ENCODE assay signal across 8 cellular contexts in genomic region chr7:106959753-106960152, GRCh38.
DNase-seq lines count a peak whose midpoint lies in the region; ATAC-seq and TF ChIP-seq lines count a peak whose summit lies in the region.

No MANE protein-coding gene starts in this region.

- POLR2A ChIA-PET in activated CD8-positive, alpha-beta T cell treated with anti-CD3 and anti-CD28 coated beads, Interleukin-2, amount 10 ng/mL, durations not matched to agents 7 days and 5 days (lab: Charles Lee), result no interaction called here

- H3K79me1 ChIP-seq in neuronal stem cell (ENCODE audit: low read depth, low read length), result no peaks in the 10 kb centered on the region

- H3K14ac ChIP-seq in neuronal stem cell (ENCODE audit: low read length), result no peak overlapping the region

- peaks cover 0 to 2% of the 10 kb centered on the region in 2 donors for H3K9me3 ChIP-seq in neuronal stem cell (replicated peaks in 1 of 2; ENCODE audit: control insufficient read depth in 2 of 2, insufficient read depth in 1 of 2, low read depth in 1 of 2, low read length in 2 of 2)
- no peaks in the 10 kb centered on the region for H3K9me3 ChIP-seq in gastroesophageal sphincter

- H3K4me1 Mint-ChIP-seq in activated CD8-positive, alpha-beta T cell treated with anti-CD3 and anti-CD28 coated beads, Interleukin-2, amount 10 ng/mL, durations not matched to agents 7 days and 5 days (ENCODE audit: low read depth), result no peaks in the 10 kb centered on the region

- H3K9ac ChIP-seq in neuronal stem cell (ENCODE audit: low read depth, low read length, poor library complexity), result peak overlapping the region; percentile 27

- no peak overlapping the region for H3K4me3 ChIP-seq in neuronal stem cell (ENCODE audit: low read length in 2 of 2)
- H3K4me3 ChIP-seq in gastroesophageal sphincter, result no peak overlapping the region

- H3K4me1 ChIP-seq in neuronal stem cell (ENCODE audit: control insufficient read depth in 2 of 2, insufficient read depth in 1 of 2, low read depth in 1 of 2, low read length in 2 of 2), result no peaks in the 10 kb centered on the region
- H3K4me1 ChIP-seq in gastroesophageal sphincter, result no peaks in the 10 kb centered on the region

- no peak overlapping the region for H2AFZ ChIP-seq in neuronal stem cell (ENCODE audit: low read length)

- H3K36me3 ChIP-seq in neuronal stem cell (replicated peaks in 1 of 2; ENCODE audit: control insufficient read depth in 2 of 2, insufficient read depth in 2 of 2, low read length in 2 of 2), result no peaks in the 10 kb centered on the region
- no peaks in the 10 kb centered on the region for H3K36me3 ChIP-seq in gastroesophageal sphincter

- no peak overlapping the region for H2AK5ac ChIP-seq in neuronal stem cell (ENCODE audit: low read depth, low read length)

- no peak for TF ChIP-seq EP300 in gastroesophageal sphincter (IDR thresholded peaks at IDR 0.05)

- H2BK5ac ChIP-seq in neuronal stem cell (ENCODE audit: low read length), result no peak overlapping the region

- no peak overlapping the region for H2BK12ac ChIP-seq in neuronal stem cell (ENCODE audit: low read length)

- TF ChIP-seq CTCF in gastroesophageal sphincter (IDR thresholded peaks at IDR 0.05), result no peak

- H3K27me3 Mint-ChIP-seq in activated CD8-positive, alpha-beta T cell treated with anti-CD3 and anti-CD28 coated beads, Interleukin-2, amount 10 ng/mL, durations not matched to agents 7 days and 5 days (ENCODE audit: low read depth), result peaks cover 3% of the 10 kb centered on the region

- H3K4ac ChIP-seq in neuronal stem cell (ENCODE audit: low read length), result no peak overlapping the region

- H3K27ac ChIP-seq in neuronal stem cell (replicated peaks; ENCODE audit: low read length) (no peak overlapping the region), gastroesophageal sphincter (no peak overlapping the region)

- no peak overlapping the region for H3K18ac ChIP-seq in neuronal stem cell (ENCODE audit: low read length)

- WGBS in neuronal stem cell (ENCODE audit: extremely low coverage in 2 of 2, insufficient read length in 2 of 2, insufficient replicate concordance in 1 of 2), 2 donors, result no CpG with 5 or more reads among the region's 2 CpGs
- WGBS in gastroesophageal sphincter (ENCODE audit: low coverage in 1 of 2), 2 donors, result 57% methylated on average over 1 of the region's 2 CpGs; no CpG with 5 or more reads in 1 of the 2 donors

- peak; percentile 42 for DNase-seq in NCI-H82 (lab: John Stamatoyannopoulos, UW)
- DNase-seq in NCI-H82 treated with DMSO at 0.1 percent for 48 hours (lab: John Stamatoyannopoulos, UW; ENCODE audit: unreplicated experiment), result no peak
- DNase-seq in activated CD8-positive, alpha-beta T cell treated with anti-CD3 and anti-CD28 coated beads, Interleukin-2, amount 10 ng/mL, durations not matched to agents 7 days and 5 days, result peak; percentile 22
- DNase-seq in neuronal stem cell (ENCODE audit: low spot score), result no peak
- no peak for DNase-seq in C1 segment of cervical spinal cord (lab: John Stamatoyannopoulos, UW)
- no peak for DNase-seq in DMS79 (lab: John Stamatoyannopoulos, UW)

- no peak overlapping the region for H2BK15ac ChIP-seq in neuronal stem cell (ENCODE audit: low read length)

- no peak overlapping the region for H3K27ac Mint-ChIP-seq in activated CD8-positive, alpha-beta T cell treated with anti-CD3 and anti-CD28 coated beads, Interleukin-2, amount 10 ng/mL, durations not matched to agents 7 days and 5 days

- no peak overlapping the region for H2BK120ac ChIP-seq in neuronal stem cell (ENCODE audit: low read depth, low read length)

- no peaks in the 10 kb centered on the region for H3K9me3 Mint-ChIP-seq in activated CD8-positive, alpha-beta T cell treated with anti-CD3 and anti-CD28 coated beads, Interleukin-2, amount 10 ng/mL, durations not matched to agents 7 days and 5 days (ENCODE audit: insufficient read depth)

- no peak for TF ChIP-seq POLR2A in gastroesophageal sphincter (IDR thresholded peaks at IDR 0.05)

- H3K27me3 ChIP-seq in neuronal stem cell (ENCODE audit: control insufficient read depth in 3 of 3, insufficient read depth in 3 of 3, low read depth in 1 of 3, low read length in 3 of 3) (peaks cover 0 to 2% (median 0%) of the 10 kb centered on the region in 3 experiments), gastroesophageal sphincter (no peaks in the 10 kb centered on the region)

- peak overlapping the region; percentile 59 for H3K23ac ChIP-seq in neuronal stem cell (ENCODE audit: low read depth, low read length, poor library complexity)

- CTCF ChIA-PET in activated CD8-positive, alpha-beta T cell treated with anti-CD3 and anti-CD28 coated beads, Interleukin-2, amount 10 ng/mL, durations not matched to agents 7 days and 5 days (lab: Charles Lee), result no interaction called here

- no peak overlapping the region for H3K4me3 Mint-ChIP-seq in activated CD8-positive, alpha-beta T cell treated with anti-CD3 and anti-CD28 coated beads, Interleukin-2, amount 10 ng/mL, durations not matched to agents 7 days and 5 days

- no peak overlapping the region for H4K8ac ChIP-seq in neuronal stem cell (ENCODE audit: low read depth, low read length)

- no peak overlapping the region for H4K91ac ChIP-seq in neuronal stem cell (ENCODE audit: low read depth, low read length, poor library complexity)

- H3K4me2 ChIP-seq in neuronal stem cell (ENCODE audit: insufficient read depth, low read length, poor library complexity, severe bottlenecking), result no peak overlapping the region

- peak; percentile 61 for ATAC-seq in HG02678 (IDR thresholded peaks at IDR 0.05; ENCODE audit: unreplicated experiment)
- no peak for ATAC-seq in activated CD8-positive, alpha-beta T cell treated with anti-CD3 and anti-CD28 coated beads, Interleukin-2, amount 10 ng/mL, durations not matched to agents 7 days and 5 days
- no peak for ATAC-seq in gastroesophageal sphincter

- no peaks in the 10 kb centered on the region for H3K36me3 Mint-ChIP-seq in activated CD8-positive, alpha-beta T cell treated with anti-CD3 and anti-CD28 coated beads, Interleukin-2, amount 10 ng/mL, durations not matched to agents 7 days and 5 days (ENCODE audit: low read depth)

Comparison
In these comparisons a context has a peak if more than half of its experiments do, and no peak if none do; other contexts are left out.
1. DNase-seq: peak in NCI-H82 (single experiment) and activated CD8-positive, alpha-beta T cell treated with anti-CD3 and anti-CD28 coated beads, Interleukin-2, amount 10 ng/mL, durations not matched to agents 7 days and 5 days (single experiment); none in NCI-H82 treated with DMSO at 0.1 percent for 48 hours (single experiment), neuronal stem cell (single experiment), C1 segment of cervical spinal cord (0 of 14) and DMS79 (single experiment).